ENCODE assay signal across 20 cellular contexts in genomic region chr19:28493881-28494280, GRCh38.
"Had no signal": no experiment of that assay in that cellular context is flagged by ENCODE, and none has a peak within 500 bp of the region (broad histone marks: within the 10 kb centered on the region; RNA-seq: fewer than 3 reads in every experiment).

No MANE protein-coding gene starts in this region.

- H3K27me3 ChIP-seq: transverse colon, uterus had no signal

- H3K4me3 Mint-ChIP-seq: activated B cell treated with CpG ODN at 0.5 μM for 24 hours; activated CD4-positive, alpha-beta T cell treated with anti-CD3 and anti-CD28 coated beads, Interleukin-2, amount 10 ng/mL, durations not matched to agents 24 days and 14 days; activated CD8-positive, alpha-beta T cell treated with anti-CD3 and anti-CD28 coated beads for 36 hours; activated naive CD8-positive, alpha-beta T cell treated with anti-CD3 and anti-CD28 coated beads, Interleukin-2, amount 10 ng/mL, durations not matched to agents 7 days and 5 days; nephron; stimulated activated naive CD8-positive, alpha-beta T cell treated with anti-CD3 and anti-CD28 coated beads, Interleukin-15, Interleukin-2, amounts not matched to agents 100 ng/mL and 50 ng/mL, for 24 hours had no signal

- H3K4me1 Mint-ChIP-seq: activated B cell treated with CpG ODN at 0.5 μM for 24 hours; activated CD4-positive, alpha-beta T cell treated with anti-CD3 and anti-CD28 coated beads, Interleukin-2, amount 10 ng/mL, durations not matched to agents 24 days and 14 days; activated naive CD8-positive, alpha-beta T cell treated with anti-CD3 and anti-CD28 coated beads, Interleukin-2, amount 10 ng/mL, durations not matched to agents 7 days and 5 days had no signal

- H3K27ac Mint-ChIP-seq: activated B cell treated with CpG ODN at 0.5 μM for 24 hours; activated CD4-positive, alpha-beta T cell treated with anti-CD3 and anti-CD28 coated beads, Interleukin-2, amount 10 ng/mL, durations not matched to agents 24 days and 14 days; activated CD8-positive, alpha-beta T cell treated with anti-CD3 and anti-CD28 coated beads for 36 hours; activated naive CD8-positive, alpha-beta T cell treated with anti-CD3 and anti-CD28 coated beads, Interleukin-2, amount 10 ng/mL, durations not matched to agents 7 days and 5 days; activated T-helper 2 cell treated with anti-CD3 and anti-CD28 coated beads, Interferon-gamma antibody, Interleukin-2, Interleukin-4, amounts not matched to agents 10 μg/mL and 5 μg/mL and 100 μg/mL, durations not matched to agents 14 hours and 24 hours and 36 hours; nephron; stimulated activated naive CD8-positive, alpha-beta T cell treated with anti-CD3 and anti-CD28 coated beads, Interleukin-15, Interleukin-2, amounts not matched to agents 100 ng/mL and 50 ng/mL, for 24 hours had no signal

- H3K4me1 ChIP-seq: prostate gland, transverse colon, uterus had no signal

- ATAC-seq: activated CD8-positive, alpha-beta T cell treated with anti-CD3 and anti-CD28 coated beads for 36 hours; left cardiac atrium; right cardiac atrium had no signal

- H3K4me3 ChIP-seq: prostate gland, skin epidermis, transverse colon, uterus had no signal

- H3K36me3 ChIP-seq: prostate gland, transverse colon, uterus had no signal

- H3K27ac ChIP-seq: prostate gland, skin epidermis, transverse colon, uterus had no signal

- DNase-seq: activated B cell treated with CpG ODN at 0.5 μM for 24 hours; activated CD4-positive, alpha-beta T cell treated with anti-CD3 and anti-CD28 coated beads, Interleukin-2, amount 10 ng/mL, durations not matched to agents 24 days and 14 days; activated CD8-positive, alpha-beta T cell treated with anti-CD3 and anti-CD28 coated beads for 36 hours; activated naive CD4-positive, alpha-beta T cell treated with Interleukin-2 at 50 U/mL for 16 hours; activated naive CD8-positive, alpha-beta T cell treated with anti-CD3 and anti-CD28 coated beads, Interleukin-2, amount 10 ng/mL, durations not matched to agents 7 days and 5 days; activated T-cell treated with anti-CD3 and anti-CD28 coated beads, Interleukin-2, amount 50 U/mL, for 1 hour; caudate nucleus; foreskin melanocyte; left cardiac atrium; right cardiac atrium; stimulated activated CD4-positive, alpha-beta T cell treated with anti-CD3 and anti-CD28 coated beads, Interleukin-15, amount 100 ng/mL, for 24 hours; stimulated activated CD4-positive, alpha-beta T cell treated with anti-CD3 and anti-CD28 coated beads, Interleukin-2, amount 100 ng/mL, for 48 hours; SW 1271; transverse colon; uterus had no signal

- H3K36me3 Mint-ChIP-seq: activated naive CD8-positive, alpha-beta T cell treated with anti-CD3 and anti-CD28 coated beads, Interleukin-2, amount 10 ng/mL, durations not matched to agents 7 days and 5 days had no signal

- H3K27me3 Mint-ChIP-seq: activated B cell treated with CpG ODN at 0.5 μM for 24 hours; activated CD4-positive, alpha-beta T cell treated with anti-CD3 and anti-CD28 coated beads, Interleukin-2, amount 10 ng/mL, durations not matched to agents 24 days and 14 days; activated CD8-positive, alpha-beta T cell treated with anti-CD3 and anti-CD28 coated beads for 36 hours; activated naive CD8-positive, alpha-beta T cell treated with anti-CD3 and anti-CD28 coated beads, Interleukin-2, amount 10 ng/mL, durations not matched to agents 7 days and 5 days; stimulated activated naive CD8-positive, alpha-beta T cell treated with anti-CD3 and anti-CD28 coated beads, Interleukin-15, Interleukin-2, amounts not matched to agents 100 ng/mL and 50 ng/mL, for 24 hours had no signal

- H3K9me3 ChIP-seq: prostate gland, transverse colon, uterus had no signal

- H3K9me3 Mint-ChIP-seq: activated CD4-positive, alpha-beta T cell treated with anti-CD3 and anti-CD28 coated beads, Interleukin-2, amount 10 ng/mL, durations not matched to agents 24 days and 14 days; activated CD8-positive, alpha-beta T cell treated with anti-CD3 and anti-CD28 coated beads for 36 hours; activated naive CD8-positive, alpha-beta T cell treated with anti-CD3 and anti-CD28 coated beads, Interleukin-2, amount 10 ng/mL, durations not matched to agents 7 days and 5 days; activated T-helper 2 cell treated with anti-CD3 and anti-CD28 coated beads, Interferon-gamma antibody, Interleukin-2, Interleukin-4, amounts not matched to agents 10 μg/mL and 5 μg/mL and 100 μg/mL, durations not matched to agents 14 hours and 24 hours and 36 hours; nephron; stimulated activated naive CD8-positive, alpha-beta T cell treated with anti-CD3 and anti-CD28 coated beads, Interleukin-15, Interleukin-2, amounts not matched to agents 100 ng/mL and 50 ng/mL, for 24 hours had no signal
